ENCODE assay signal across 1 cellular context in genomic region chr14:105688023-105688351, GRCh38.
TF ChIP-seq lines count a peak whose summit lies in the region.

No MANE protein-coding gene starts in this region.

TF ChIP-seq in GM12878, 131 proteins besides CTCF, POLR2A, EP300 and RAD21 (continued from another document):
- TF ChIP-seq ZBTB33 (IDR thresholded peaks at IDR 0.05) (0 out of 2 replicates have a peak, but pooled peaks have one; percentile 36), IKZF2 (IDR thresholded peaks at IDR 0.05) (0 out of 4 replicates have a peak, but pooled peaks of 1 of the 2 experiments have one; percentile 23), NFIC (IDR thresholded peaks at IDR 0.05; ENCODE audit: low read depth, low read length) (peak; percentile 16; the same call in 1 of the 2 replicates), DPF2 (IDR thresholded peaks at IDR 0.05) (peak; percentile 39; the same call in 1 of the 2 replicates)
